9 cellular contexts compared by ENCODE assay signal in genomic region chr5:155311721-155312120, GRCh38.
"Had no signal": no experiment of that assay in that cellular context is flagged by ENCODE, and none has a peak within 500 bp of the region (broad histone marks: within the 10 kb centered on the region; RNA-seq: fewer than 3 reads in every experiment).

No MANE protein-coding gene starts in this region.

- H3K9ac ChIP-seq: GM23248 had no signal

- H3K27ac Mint-ChIP-seq: GM23338, H9, HFFc6 had no signal

- H3K4me1 ChIP-seq: HAP-1 had no signal

- H3K4me2 ChIP-seq: GM23338 had no signal

- H3K9me3 ChIP-seq: HAP-1 had no signal

- H3K4me3 ChIP-seq: GM23248, GM23338, HAP-1 had no signal

- H3K9me3 Mint-ChIP-seq: GM23338, H9 had no signal

- H3K4me1 Mint-ChIP-seq: GM23338 had no signal

- DNase-seq: GM23248, GOT3, H7, H9, HCEC 1CT, HFFc6 had no signal

- H2AFZ ChIP-seq: GM23248, GM23338 had no signal

- H3K36me3 ChIP-seq: HAP-1 had no signal

- FAIRE-seq: H54 had no signal

- H3K4me3 Mint-ChIP-seq: GM23338, H9, HFFc6 had no signal

- H3K27ac ChIP-seq: GM23248 had no signal
